Comparison of ENCODE assay signal across 18 cellular contexts in the genomic region with DNA sequence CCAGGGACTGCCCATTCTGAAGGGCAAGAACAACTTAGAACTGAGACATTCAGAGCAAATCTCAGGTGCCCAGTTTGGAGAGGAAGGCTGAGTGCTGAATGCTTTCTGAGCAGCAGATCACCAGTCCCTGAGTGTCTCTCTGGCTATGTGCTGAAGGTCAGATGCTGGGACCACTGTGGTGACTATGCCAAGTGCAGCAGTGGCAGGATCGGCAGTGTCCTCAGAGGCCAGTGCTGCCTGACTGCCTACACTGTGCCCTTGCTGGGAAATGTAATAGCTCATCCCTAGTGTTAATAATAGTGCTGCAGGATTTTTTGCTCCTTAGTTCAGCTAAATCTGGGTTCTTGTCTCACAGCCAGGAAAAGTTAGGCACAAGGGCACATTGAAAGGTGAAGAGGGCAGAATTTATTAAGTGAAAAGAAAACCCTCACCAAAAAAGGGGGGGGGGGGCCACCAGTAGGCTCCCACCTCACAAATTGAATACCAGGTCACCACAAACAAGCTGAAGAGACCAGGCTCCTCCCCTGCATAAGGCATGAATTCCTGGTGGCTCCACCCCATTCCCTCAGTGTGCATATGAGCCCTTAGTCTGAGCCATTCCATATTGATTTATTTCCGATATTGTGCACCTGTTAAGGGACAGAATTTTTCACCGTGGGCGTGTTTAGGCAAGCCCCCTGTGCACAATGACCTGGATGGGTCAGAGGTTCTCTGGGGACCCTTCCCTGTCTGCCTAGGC.
"Had no signal": no experiment of that assay in that cellular context is flagged by ENCODE, and none has a peak within 500 bp of the region (broad histone marks: within the 10 kb centered on the region; RNA-seq: fewer than 3 reads in every experiment).

No MANE protein-coding gene starts in this region.

- H3K36me3 Mint-ChIP-seq: naive thymus-derived CD4-positive, alpha-beta T cell had no signal

- H3K27ac ChIP-seq: neutrophil, parathyroid adenoma, suprapubic skin, upper lobe of left lung had no signal

- DNase-seq: activated CD4-positive, alpha-beta T cell treated with anti-CD3 and anti-CD28 coated beads, Interleukin-2, amount 50 U/mL, for 4 hours; activated effector memory CD4-positive, alpha-beta T cell treated with Interleukin-2 at 50 U/mL for 16 hours; activated naive CD8-positive, alpha-beta T cell treated with anti-CD3 and anti-CD28 coated beads for 36 hours; activated T-cell treated with anti-CD3 and anti-CD28 coated beads, Interleukin-2, amount 50 U/mL, for 24 hours; amygdala; effector memory CD8-positive, alpha-beta T cell; head of caudate nucleus; left colon; mammary epithelial cell; naive thymus-derived CD4-positive, alpha-beta T cell; retina; upper lobe of left lung had no signal

- H3K9me3 Mint-ChIP-seq: activated naive CD8-positive, alpha-beta T cell treated with anti-CD3 and anti-CD28 coated beads for 36 hours; activated T-cell treated with anti-CD3 and anti-CD28 coated beads, Interleukin-2, amount 50 U/mL, for 24 hours; brain; dendritic cell treated with granulocyte-macrophage colony-stimulating factor and Interleukin-4, amounts not matched to agents 40 ng/mL and 50 ng/mL, for 4 days; effector memory CD8-positive, alpha-beta T cell; naive thymus-derived CD4-positive, alpha-beta T cell; stimulated activated naive CD8-positive, alpha-beta T cell treated with anti-CD3 and anti-CD28 coated beads, Interleukin-15, Interleukin-2, amounts not matched to agents 100 ng/mL and 50 ng/mL, for 24 hours had no signal

- H3K4me3 ChIP-seq: suprapubic skin, upper lobe of left lung had no signal

- ATAC-seq: effector memory CD8-positive, alpha-beta T cell; left colon; naive thymus-derived CD4-positive, alpha-beta T cell had no signal

- H3K36me3 ChIP-seq: neutrophil, suprapubic skin, upper lobe of left lung had no signal

- H3K27me3 ChIP-seq: neutrophil, suprapubic skin, upper lobe of left lung had no signal

- H3K27me3 Mint-ChIP-seq: activated naive CD8-positive, alpha-beta T cell treated with anti-CD3 and anti-CD28 coated beads for 36 hours; activated T-cell treated with anti-CD3 and anti-CD28 coated beads, Interleukin-2, amount 50 U/mL, for 24 hours; brain; dendritic cell treated with granulocyte-macrophage colony-stimulating factor and Interleukin-4, amounts not matched to agents 40 ng/mL and 50 ng/mL, for 4 days; effector memory CD8-positive, alpha-beta T cell; naive thymus-derived CD4-positive, alpha-beta T cell; stimulated activated naive CD8-positive, alpha-beta T cell treated with anti-CD3 and anti-CD28 coated beads, Interleukin-15, Interleukin-2, amounts not matched to agents 100 ng/mL and 50 ng/mL, for 24 hours had no signal

- H3K4me1 ChIP-seq: parathyroid adenoma, suprapubic skin had no signal

- H2AFZ ChIP-seq: parathyroid adenoma had no signal

- H3K4me1 Mint-ChIP-seq: activated naive CD8-positive, alpha-beta T cell treated with anti-CD3 and anti-CD28 coated beads for 36 hours; brain; naive thymus-derived CD4-positive, alpha-beta T cell had no signal

- H3K9ac ChIP-seq: parathyroid adenoma had no signal

- H3K27ac Mint-ChIP-seq: activated naive CD8-positive, alpha-beta T cell treated with anti-CD3 and anti-CD28 coated beads for 36 hours; activated T-cell treated with anti-CD3 and anti-CD28 coated beads, Interleukin-2, amount 50 U/mL, for 24 hours; dendritic cell treated with granulocyte-macrophage colony-stimulating factor and Interleukin-4, amounts not matched to agents 40 ng/mL and 50 ng/mL, for 4 days; effector memory CD8-positive, alpha-beta T cell; stimulated activated naive CD8-positive, alpha-beta T cell treated with anti-CD3 and anti-CD28 coated beads, Interleukin-15, Interleukin-2, amounts not matched to agents 100 ng/mL and 50 ng/mL, for 24 hours had no signal

- H3K9me3 ChIP-seq: neutrophil, suprapubic skin, upper lobe of left lung had no signal

- H3K4me3 Mint-ChIP-seq: activated naive CD8-positive, alpha-beta T cell treated with anti-CD3 and anti-CD28 coated beads for 36 hours; activated T-cell treated with anti-CD3 and anti-CD28 coated beads, Interleukin-2, amount 50 U/mL, for 24 hours; brain; dendritic cell treated with granulocyte-macrophage colony-stimulating factor and Interleukin-4, amounts not matched to agents 40 ng/mL and 50 ng/mL, for 4 days; effector memory CD8-positive, alpha-beta T cell; naive thymus-derived CD4-positive, alpha-beta T cell; stimulated activated naive CD8-positive, alpha-beta T cell treated with anti-CD3 and anti-CD28 coated beads, Interleukin-15, Interleukin-2, amounts not matched to agents 100 ng/mL and 50 ng/mL, for 24 hours had no signal
